Comparison of ENCODE assay signal across 15 cellular contexts in genomic region chr11:104256525-104256924, GRCh38.
DNase-seq lines count a peak whose midpoint lies in the region; ATAC-seq and TF ChIP-seq lines count a peak whose summit lies in the region.
"Had no signal": no experiment of that assay in that cellular context is flagged by ENCODE, and none has a peak within 500 bp of the region (broad histone marks: within the 10 kb centered on the region; RNA-seq: fewer than 3 reads in every experiment).

No MANE protein-coding gene starts in this region.

- H3K4ac ChIP-seq in H9 (ENCODE audit: low read depth, low read length): no peak overlapping the region

- H3K14ac ChIP-seq in H9 (ENCODE audit: insufficient read depth, low read length): no peak overlapping the region

- H3K4me3 ChIP-seq in RWPE2 (ENCODE audit: severe bottlenecking) (no peak overlapping the region), fibroblast of pulmonary artery (replicated peaks; ENCODE audit: low read depth, low read length) (no peak overlapping the region)
- H3K4me3 ChIP-seq: gastrocnemius medialis, thoracic aorta had no signal

- ATAC-seq in RWPE2 (ENCODE audit: low read depth) (peak; percentile 41; the same call in 1 of the 3 replicates), HG03175 (IDR thresholded peaks at IDR 0.05; ENCODE audit: unreplicated experiment) (no peak), HG02798 (IDR thresholded peaks at IDR 0.05; ENCODE audit: poor library complexity, unreplicated experiment) (no peak), GM19351 (IDR thresholded peaks at IDR 0.05; ENCODE audit: unreplicated experiment) (no peak)
- ATAC-seq: gastrocnemius medialis had no signal

- H3K36me3 Mint-ChIP-seq in H9 (ENCODE audit: insufficient read depth in 1 of 3, low read depth in 3 of 3): no peaks in the 10 kb centered on the region

- H2AK5ac ChIP-seq in H9 (ENCODE audit: insufficient read length, low read length): no peak overlapping the region

- no peaks in the 10 kb centered on the region for H3K36me3 ChIP-seq in RWPE2 (ENCODE audit: low read depth)
- H3K36me3 ChIP-seq: gastrocnemius medialis, thoracic aorta had no signal

- no peak overlapping the region for H2AFZ ChIP-seq in H9 (ENCODE audit: low read length)

- no peaks in the 10 kb centered on the region for H4K20me1 ChIP-seq in H9 (ENCODE audit: control insufficient read depth, insufficient read depth, insufficient read length)

- no peak overlapping the region for H4K8ac ChIP-seq in H9 (replicated peaks; ENCODE audit: insufficient read length, low read depth, low read length)

- TF ChIP-seq CTCF in 22Rv1 (IDR thresholded peaks at IDR 0.05) (peak; percentile 22; the same call in 1 of the 2 replicates), H9 (conservative IDR thresholded peaks at IDR 0.05) (peak; percentile 50; the same call in 2 of the 3 replicates), RWPE2 (IDR thresholded peaks at IDR 0.05; ENCODE audit: poor library complexity, severe bottlenecking) (peak; percentile 33), fibroblast of pulmonary artery (IDR thresholded peaks at IDR 0.05; ENCODE audit: low read length, missing control alignments) (peak; percentile 48)

- DNase-seq in H9: no peak
- no peak for DNase-seq in RWPE2 (ENCODE audit: low spot score)
- DNase-seq in fibroblast of pulmonary artery (ENCODE audit: low read depth): peak; percentile 49
- DNase-seq in HEK293T (ENCODE audit: extremely low spot score): no peak
- DNase-seq: activated T-cell treated with anti-CD3 and anti-CD28 coated beads, Interleukin-2, amount 50 U/mL, for 1 hour; gastrocnemius medialis; GDM1; NCI-H187 treated with DMSO at 0.1 percent for 48 hours had no signal

- H2BK20ac ChIP-seq in H9 (ENCODE audit: low read depth, low read length, poor library complexity, severe bottlenecking): no peak overlapping the region

- POLR2A ChIA-PET in HEK293T (lab: Yijun Ruan, JAX): no interaction called here

- no peak overlapping the region for H2BK15ac ChIP-seq in H9 (ENCODE audit: low read depth, low read length)

- no peaks in the 10 kb centered on the region for H3K23me2 ChIP-seq in H9 (ENCODE audit: insufficient read length, low read depth, low read length, poor library complexity, severe bottlenecking)

- CTCF ChIA-PET in HEK293T (lab: Yijun Ruan, JAX): no interaction called here

- H3K27me3 ChIP-seq in H9 (ENCODE audit: insufficient read depth, low read length) (no peaks in the 10 kb centered on the region), RWPE2 (ENCODE audit: insufficient read depth, poor library complexity, severe bottlenecking) (no peaks in the 10 kb centered on the region)
- H3K27me3 ChIP-seq: gastrocnemius medialis had no signal

- no peak overlapping the region for H4K5ac ChIP-seq in H9 (ENCODE audit: insufficient read length, low read depth, low read length)

- no peak overlapping the region for H3K18ac ChIP-seq in H9 (ENCODE audit: insufficient read length, low read depth, low read length)

- WGBS in H9 (ENCODE audit: extremely low coverage, insufficient read length, low lambda C conversion rate): no CpG with 5 or more reads among the region's 2 CpGs

- no peak overlapping the region for H3T11ph ChIP-seq in H9 (ENCODE audit: low read length)

- H3K79me2 ChIP-seq in H9 (ENCODE audit: insufficient read depth, low read length): no peaks in the 10 kb centered on the region

- H3K56ac ChIP-seq in H9 (ENCODE audit: insufficient read length, low read depth, low read length): no peak overlapping the region

- H3K4me1 Mint-ChIP-seq in H9: 0 out of 4 replicates have a peak, but pooled peaks cover 0 to 3% of the 10 kb centered on the region in 2 experiments
- H3K4me1 Mint-ChIP-seq: B cell; central memory CD8-positive, alpha-beta T cell had no signal

- H3K9me3 ChIP-seq in H9 (ENCODE audit: control insufficient read depth, low read depth, low read length): no peaks in the 10 kb centered on the region
- no peaks in the 10 kb centered on the region for H3K9me3 ChIP-seq in RWPE2 (ENCODE audit: severe bottlenecking)
- H3K9me3 ChIP-seq: gastrocnemius medialis, thoracic aorta had no signal

- H3K4me1 ChIP-seq in H9 (ENCODE audit: insufficient read depth, low read length) (no peaks in the 10 kb centered on the region), RWPE2 (ENCODE audit: insufficient read depth, poor library complexity, severe bottlenecking) (no peaks in the 10 kb centered on the region)
- H3K4me1 ChIP-seq: gastrocnemius medialis had no signal

- H3K9me3 Mint-ChIP-seq in H9: no peaks in the 10 kb centered on the region; a peak in 1 of 5 replicates
- H3K9me3 Mint-ChIP-seq: central memory CD8-positive, alpha-beta T cell had no signal

- H3K27ac ChIP-seq in 22Rv1 (no peak overlapping the region), H9 (ENCODE audit: insufficient read length, low read depth, low read length) (no peak overlapping the region), RWPE2 (ENCODE audit: poor library complexity, severe bottlenecking) (no peak overlapping the region)
- H3K27ac ChIP-seq: gastrocnemius medialis, thoracic aorta had no signal

- no peak overlapping the region for H3K4me2 ChIP-seq in H9 (ENCODE audit: insufficient read depth, insufficient read length, low read length)

- no peak overlapping the region for H3K4me3 Mint-ChIP-seq in H9
- H3K4me3 Mint-ChIP-seq: B cell; central memory CD8-positive, alpha-beta T cell had no signal

- no peak overlapping the region for H3K27ac Mint-ChIP-seq in H9
- H3K27ac Mint-ChIP-seq: B cell had no signal

- H3K27me3 Mint-ChIP-seq in H9 (ENCODE audit: low read depth): no peaks in the 10 kb centered on the region

- H3K9ac ChIP-seq in H9 (ENCODE audit: extremely low read depth, insufficient read length, low read length): no peak overlapping the region

- no peak overlapping the region for H2BK120ac ChIP-seq in H9 (ENCODE audit: low read depth, low read length, poor library complexity, severe bottlenecking)

- no peak overlapping the region for H2BK12ac ChIP-seq in H9 (ENCODE audit: insufficient read length, low read depth, low read length)

- H4K91ac ChIP-seq in H9 (ENCODE audit: insufficient read length, low read depth, low read length): no peak overlapping the region

- no peaks in the 10 kb centered on the region for H3K79me1 ChIP-seq in H9 (ENCODE audit: insufficient read depth, low read depth, low read length, poor library complexity, severe bottlenecking)

- H3K23ac ChIP-seq in H9 (ENCODE audit: insufficient read length, low read depth, low read length): no peak overlapping the region

- H2BK5ac ChIP-seq in H9 (ENCODE audit: insufficient read length, low read length): no peak overlapping the region

TF ChIP-seq in HEK293T, 16 proteins besides CTCF, POLR2A, EP300 and RAD21:
- TF ChIP-seq CTBP1 (IDR thresholded peaks at IDR 0.05; ENCODE audit: borderline replicate concordance) (no peak), FOXK2 (IDR thresholded peaks at IDR 0.05) (no peak), SP1 (IDR thresholded peaks at IDR 0.05) (no peak), ELF4 (IDR thresholded peaks at IDR 0.05) (no peak)
